ENCODE assay signal across 8 cellular contexts in genomic region chr5:80185535-80185934, GRCh38.
DNase-seq lines count a peak whose midpoint lies in the region; ATAC-seq and TF ChIP-seq lines count a peak whose summit lies in the region.
"Not testable (repeated sequence)": the region's sequence is repeated elsewhere in the genome, so short reads cannot be mapped to it uniquely, and the experiment has no call there.

No MANE protein-coding gene starts in this region.

- not testable (repeated sequence) for H3K9me3 Mint-ChIP-seq in CD8-positive, alpha-beta T cell; T-helper 2 cell treated with Interferon-gamma antibody and Interleukin-4, amounts not matched to agents 5 μg/mL and 100 μg/mL, for 36 hours; activated T-cell treated with anti-CD3 and anti-CD28 coated beads, Interleukin-2, amount 50 U/mL, for 72 hours; central memory CD8-positive, alpha-beta T cell; nephron

- peak overlapping the region; percentile 60 for H3K4me3 Mint-ChIP-seq in CD8-positive, alpha-beta T cell
- H3K4me3 Mint-ChIP-seq in T-helper 2 cell treated with Interferon-gamma antibody and Interleukin-4, amounts not matched to agents 5 μg/mL and 100 μg/mL, for 36 hours = peak overlapping the region; percentile 39
- peak overlapping the region; percentile 28 to 48 for H3K4me3 Mint-ChIP-seq in activated T-cell treated with anti-CD3 and anti-CD28 coated beads, Interleukin-2, amount 50 U/mL, for 72 hours
- peak overlapping the region; percentile 33 for H3K4me3 Mint-ChIP-seq in central memory CD8-positive, alpha-beta T cell
- not testable (repeated sequence) for H3K4me3 Mint-ChIP-seq in nephron

- peak in 1 of 7 experiments; percentile 43 for DNase-seq in CD8-positive, alpha-beta T cell
- DNase-seq in T-helper 2 cell treated with Interferon-gamma antibody and Interleukin-4, amounts not matched to agents 5 μg/mL and 100 μg/mL, for 36 hours (ENCODE audit: low spot score); activated T-cell treated with anti-CD3 and anti-CD28 coated beads, Interleukin-2, amount 50 U/mL, for 72 hours; central memory CD8-positive, alpha-beta T cell (ENCODE audit: low spot score in 2 of 2); iPS DF 6.9 (ENCODE audit: low read depth, low spot score); thyroid gland: not testable (repeated sequence)

- H3K4me1 Mint-ChIP-seq in CD8-positive, alpha-beta T cell (ENCODE audit: low read depth) = peaks cover 88% of the 10 kb centered on the region
- H3K4me1 Mint-ChIP-seq in T-helper 2 cell treated with Interferon-gamma antibody and Interleukin-4, amounts not matched to agents 5 μg/mL and 100 μg/mL, for 36 hours (ENCODE audit: low read depth) = peaks cover 84% of the 10 kb centered on the region
- H3K4me1 Mint-ChIP-seq in activated T-cell treated with anti-CD3 and anti-CD28 coated beads, Interleukin-2, amount 50 U/mL, for 72 hours (ENCODE audit: low read depth) = peaks cover 100% of the 10 kb centered on the region
- peaks cover 78% of the 10 kb centered on the region for H3K4me1 Mint-ChIP-seq in central memory CD8-positive, alpha-beta T cell
- H3K4me1 Mint-ChIP-seq in nephron = peaks cover 63% of the 10 kb centered on the region

- H3K27ac ChIP-seq in CD8-positive, alpha-beta T cell (ENCODE audit: low read depth, low read length) = not testable (repeated sequence)
- H3K27ac ChIP-seq in HUES64 (ENCODE audit: low read depth, low read length) (peak overlapping the region; percentile 97), iPS DF 6.9 (ENCODE audit: low read length) (peak overlapping the region; percentile 80), thyroid gland (peak overlapping the region in 2 of 3 donors; percentile 69 to 75)

- not testable (repeated sequence) for TF ChIP-seq CTCF in CD8-positive, alpha-beta T cell (IDR thresholded peaks at IDR 0.05); nephron (IDR thresholded peaks at IDR 0.05; ENCODE audit: unreplicated experiment in 3 of 3); thyroid gland (IDR thresholded peaks at IDR 0.05)

- CTCF ChIA-PET in CD8-positive, alpha-beta T cell (lab: Charles Lee) = interaction anchor here (1.7 kb wide), 1 partner anchor 89 kb away, joined by 4 read pairs; no protein-coding TSS in a partner anchor

- peak overlapping the region; percentile 72 for H3K9ac ChIP-seq in HUES64 (ENCODE audit: low read depth, low read length)

- not testable (repeated sequence) for TF ChIP-seq POLR2A in thyroid gland (IDR thresholded peaks at IDR 0.05)

- H3K9me3 ChIP-seq in CD8-positive, alpha-beta T cell (ENCODE audit: low read length); HUES64 (ENCODE audit: insufficient read depth, low read depth, low read length); iPS DF 6.9 (ENCODE audit: control insufficient read depth, insufficient read depth, low read length); thyroid gland: not testable (repeated sequence)

- POLR2A ChIA-PET in CD8-positive, alpha-beta T cell (lab: Charles Lee) = interaction anchor here (0.6 to 7.3 kb wide), 3 partner anchors 13 to 70 kb away, joined by 3 to 59 read pairs (median 3); partner anchors contain the start of gene SERINC5

- not testable (repeated sequence) for ATAC-seq in CD8-positive, alpha-beta T cell; activated T-cell treated with anti-CD3 and anti-CD28 coated beads, Interleukin-2, amount 50 U/mL, for 72 hours (replicated peaks in 1 of 2); central memory CD8-positive, alpha-beta T cell (replicated peaks; ENCODE audit: extremely low read depth, poor library complexity, severe bottlenecking)

- peaks cover 21% of the 10 kb centered on the region for H3K36me3 Mint-ChIP-seq in CD8-positive, alpha-beta T cell
- H3K36me3 Mint-ChIP-seq in T-helper 2 cell treated with Interferon-gamma antibody and Interleukin-4, amounts not matched to agents 5 μg/mL and 100 μg/mL, for 36 hours (ENCODE audit: low read depth) = peaks cover 58% of the 10 kb centered on the region
- H3K36me3 Mint-ChIP-seq in activated T-cell treated with anti-CD3 and anti-CD28 coated beads, Interleukin-2, amount 50 U/mL, for 72 hours (ENCODE audit: insufficient read depth in 2 of 2); central memory CD8-positive, alpha-beta T cell (ENCODE audit: insufficient read depth); nephron (ENCODE audit: low read depth): not testable (repeated sequence)

- intact Hi-C loops in CD8-positive, alpha-beta T cell (cut with DNase I, micrococcal nuclease) = loop anchor here in 1 of 2 experiments (5.0 kb wide), 1 partner anchor 33 kb away; no protein-coding TSS in a partner anchor
- intact Hi-C loops in thyroid gland (cut with DNase I) = not testable (repeated sequence)

- H3K4me1 ChIP-seq in CD8-positive, alpha-beta T cell (ENCODE audit: insufficient read depth, low read length) = peaks cover 97% of the 10 kb centered on the region
- H3K4me1 ChIP-seq in HUES64 (ENCODE audit: insufficient read depth, low read length) (peaks cover 81% of the 10 kb centered on the region), iPS DF 6.9 (ENCODE audit: control insufficient read depth, insufficient read depth, low read length) (peaks cover 16% of the 10 kb centered on the region; the same call in 1 of the 2 replicates), thyroid gland (peaks cover 35 to 58% of the 10 kb centered on the region in 2 donors)

- H3K27me3 Mint-ChIP-seq in CD8-positive, alpha-beta T cell (ENCODE audit: low read depth); T-helper 2 cell treated with Interferon-gamma antibody and Interleukin-4, amounts not matched to agents 5 μg/mL and 100 μg/mL, for 36 hours (ENCODE audit: low read depth); activated T-cell treated with anti-CD3 and anti-CD28 coated beads, Interleukin-2, amount 50 U/mL, for 72 hours (ENCODE audit: low read depth); central memory CD8-positive, alpha-beta T cell; nephron (ENCODE audit: low read depth): not testable (repeated sequence)

- not testable (repeated sequence) for H3K36me3 ChIP-seq in CD8-positive, alpha-beta T cell (ENCODE audit: insufficient read depth, low read length); HUES64 (ENCODE audit: insufficient read depth, low read length); iPS DF 6.9 (ENCODE audit: control insufficient read depth, insufficient read depth, low read length); thyroid gland

- H3K4me3 ChIP-seq in CD8-positive, alpha-beta T cell (ENCODE audit: low read depth, low read length); HUES64 (ENCODE audit: low read length); iPS DF 6.9 (ENCODE audit: low read length); thyroid gland (replicated peaks in 1 of 3): not testable (repeated sequence)

- H3K27me3 ChIP-seq in CD8-positive, alpha-beta T cell (ENCODE audit: insufficient read depth, low read length); HUES64 (ENCODE audit: insufficient read depth, low read length); iPS DF 6.9 (ENCODE audit: control insufficient read depth, insufficient read depth, low read length); thyroid gland: not testable (repeated sequence)

- peak overlapping the region; percentile 96 for H3K27ac Mint-ChIP-seq in CD8-positive, alpha-beta T cell
- peak overlapping the region; percentile 87 for H3K27ac Mint-ChIP-seq in T-helper 2 cell treated with Interferon-gamma antibody and Interleukin-4, amounts not matched to agents 5 μg/mL and 100 μg/mL, for 36 hours
- H3K27ac Mint-ChIP-seq in activated T-cell treated with anti-CD3 and anti-CD28 coated beads, Interleukin-2, amount 50 U/mL, for 72 hours = peak overlapping the region; percentile 54
- H3K27ac Mint-ChIP-seq in central memory CD8-positive, alpha-beta T cell (ENCODE audit: low read depth) = peak overlapping the region; percentile 82
- H3K27ac Mint-ChIP-seq in nephron = peak overlapping the region; percentile 4 to 33 (median 27)

- WGBS in HUES64 = 12% methylated on average over 8 of the region's 9 CpGs
- WGBS in iPS DF 6.9 (ENCODE audit: insufficient coverage, insufficient read length) = no CpG with 5 or more reads among the region's 9 CpGs
- WGBS in thyroid gland, 2 donors = 89 to 94% methylated on average over 9 of the region's 9 CpGs

Comparison
In these comparisons a context has a peak if more than half of its experiments do, and no peak if none do; other contexts are left out.
1. H3K27ac Mint-ChIP-seq: peak in every context shown above with its lines; median percentile 96 in CD8-positive, alpha-beta T cell; 87 in T-helper 2 cell treated with Interferon-gamma antibody and Interleukin-4, amounts not matched to agents 5 μg/mL and 100 μg/mL, for 36 hours; 82 in central memory CD8-positive, alpha-beta T cell; 54 in activated T-cell treated with anti-CD3 and anti-CD28 coated beads, Interleukin-2, amount 50 U/mL, for 72 hours; 27 in nephron.